1 cellular context compared by ENCODE assay signal in genomic region chr10:117784776-117785175, GRCh38.
TF ChIP-seq lines count a peak whose summit lies in the region.

No MANE protein-coding gene starts in this region.

TF ChIP-seq in K562, 482 proteins besides CTCF, POLR2A, EP300 and RAD21 (continued from another document):
- TF ChIP-seq, protein P1, sequence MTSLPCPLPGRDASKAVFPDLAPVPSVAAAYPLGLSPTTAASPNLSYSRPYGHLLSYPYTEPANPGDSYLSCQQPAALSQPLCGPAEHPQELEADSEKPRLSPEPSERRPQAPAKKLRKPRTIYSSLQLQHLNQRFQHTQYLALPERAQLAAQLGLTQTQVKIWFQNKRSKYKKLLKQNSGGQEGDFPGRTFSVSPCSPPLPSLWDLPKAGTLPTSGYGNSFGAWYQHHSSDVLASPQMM (CRISPR knock-in tag; IDR thresholded peaks at IDR 0.05) = no peak
- no peak for TF ChIP-seq EHMT2 (IDR thresholded peaks at IDR 0.05)
- TF ChIP-seq RBM25 (IDR thresholded peaks at IDR 0.05; ENCODE audit: low read depth, low read length, severe bottlenecking) = no peak
- TF ChIP-seq NRF1 (conservative IDR thresholded peaks at IDR 0.05 in 1 of 2, IDR thresholded peaks at IDR 0.05 in 1 of 2) = no peak
- no peak for TF ChIP-seq ZFP30 (CRISPR knock-in tag; IDR thresholded peaks at IDR 0.05; ENCODE audit: borderline replicate concordance)
- no peak for TF ChIP-seq SLC30A9 (CRISPR knock-in tag; IDR thresholded peaks at IDR 0.05)
- TF ChIP-seq TOE1 (IDR thresholded peaks at IDR 0.05; ENCODE audit: borderline replicate concordance) = no peak
- no peak for TF ChIP-seq TOE1 (CRISPR knock-in tag; IDR thresholded peaks at IDR 0.05; ENCODE audit: borderline replicate concordance, low read depth)
- TF ChIP-seq SMARCC2 (IDR thresholded peaks at IDR 0.05; ENCODE audit: low read depth) = no peak
